ENCODE assay signal across 1 cellular context in genomic region chr7:75953431-75953830, GRCh38.
A peak's percentile ranks its signal among the peaks of the same experiment; 100 is the strongest.
TF ChIP-seq lines count a peak whose summit lies in the region.

No MANE protein-coding gene starts in this region.

TF ChIP-seq in HepG2, 621 proteins besides CTCF, POLR2A, EP300 and RAD21 (continued from another document):
- no peak for TF ChIP-seq ZNF512B (CRISPR knock-in tag; IDR thresholded peaks at IDR 0.05; ENCODE audit: borderline replicate concordance)
- TF ChIP-seq RBM22 (optimal IDR thresholded peaks at IDR 0.05; ENCODE audit: low read length) = peak; percentile 31
- no peak for TF ChIP-seq WIZ (CRISPR knock-in tag; IDR thresholded peaks at IDR 0.05)
- TF ChIP-seq SETDB1 (CRISPR knock-in tag; IDR thresholded peaks at IDR 0.05; ENCODE audit: borderline replicate concordance) = no peak
- no peak for TF ChIP-seq HOXA9 (CRISPR knock-in tag; IDR thresholded peaks at IDR 0.05; ENCODE audit: borderline replicate concordance)
- TF ChIP-seq PHF5A (CRISPR knock-in tag; IDR thresholded peaks at IDR 0.05; ENCODE audit: low read depth, unreplicated experiment) = no peak
- no peak for TF ChIP-seq SOX13 (IDR thresholded peaks at IDR 0.05)
- no peak for TF ChIP-seq SOX13 (CRISPR knock-in tag; conservative IDR thresholded peaks at IDR 0.05 in 1 of 2, IDR thresholded peaks at IDR 0.05 in 1 of 2)
- TF ChIP-seq ZBTB2 (CRISPR knock-in tag; IDR thresholded peaks at IDR 0.05; ENCODE audit: low read depth) = no peak
- TF ChIP-seq ZBTB33 (CRISPR knock-in tag; IDR thresholded peaks at IDR 0.05) = no peak
- TF ChIP-seq ZNF879 (CRISPR knock-in tag; IDR thresholded peaks at IDR 0.05) = no peak
- peak; percentile 56 for TF ChIP-seq AGO2 (optimal IDR thresholded peaks at IDR 0.05; ENCODE audit: low read depth, low read length)
- TF ChIP-seq ZMYM3 (CRISPR knock-in tag; IDR thresholded peaks at IDR 0.05) = no peak
- no peak for TF ChIP-seq TFE3 (CRISPR knock-in tag; IDR thresholded peaks at IDR 0.05)
- TF ChIP-seq SNRNP70 (IDR thresholded peaks at IDR 0.05; ENCODE audit: low read depth, low read length) = no peak
- no peak for TF ChIP-seq HOXA5 (CRISPR knock-in tag; IDR thresholded peaks at IDR 0.05)
- no peak for TF ChIP-seq ZNF574 (CRISPR knock-in tag; IDR thresholded peaks at IDR 0.05)
- no peak for TF ChIP-seq ATF2 (CRISPR knock-in tag; IDR thresholded peaks at IDR 0.05)
- no peak for TF ChIP-seq PLRG1 (conservative IDR thresholded peaks at IDR 0.05)
- peak; percentile 36 for TF ChIP-seq ZNF687 (CRISPR knock-in tag; IDR thresholded peaks at IDR 0.05)
- TF ChIP-seq SNAI1 (CRISPR knock-in tag; IDR thresholded peaks at IDR 0.05; ENCODE audit: borderline replicate concordance) = no peak
- no peak for TF ChIP-seq ZHX1 (CRISPR knock-in tag; IDR thresholded peaks at IDR 0.05; ENCODE audit: low read depth)
